Comparison of ENCODE assay signal across 1 cellular context in the genomic region with DNA sequence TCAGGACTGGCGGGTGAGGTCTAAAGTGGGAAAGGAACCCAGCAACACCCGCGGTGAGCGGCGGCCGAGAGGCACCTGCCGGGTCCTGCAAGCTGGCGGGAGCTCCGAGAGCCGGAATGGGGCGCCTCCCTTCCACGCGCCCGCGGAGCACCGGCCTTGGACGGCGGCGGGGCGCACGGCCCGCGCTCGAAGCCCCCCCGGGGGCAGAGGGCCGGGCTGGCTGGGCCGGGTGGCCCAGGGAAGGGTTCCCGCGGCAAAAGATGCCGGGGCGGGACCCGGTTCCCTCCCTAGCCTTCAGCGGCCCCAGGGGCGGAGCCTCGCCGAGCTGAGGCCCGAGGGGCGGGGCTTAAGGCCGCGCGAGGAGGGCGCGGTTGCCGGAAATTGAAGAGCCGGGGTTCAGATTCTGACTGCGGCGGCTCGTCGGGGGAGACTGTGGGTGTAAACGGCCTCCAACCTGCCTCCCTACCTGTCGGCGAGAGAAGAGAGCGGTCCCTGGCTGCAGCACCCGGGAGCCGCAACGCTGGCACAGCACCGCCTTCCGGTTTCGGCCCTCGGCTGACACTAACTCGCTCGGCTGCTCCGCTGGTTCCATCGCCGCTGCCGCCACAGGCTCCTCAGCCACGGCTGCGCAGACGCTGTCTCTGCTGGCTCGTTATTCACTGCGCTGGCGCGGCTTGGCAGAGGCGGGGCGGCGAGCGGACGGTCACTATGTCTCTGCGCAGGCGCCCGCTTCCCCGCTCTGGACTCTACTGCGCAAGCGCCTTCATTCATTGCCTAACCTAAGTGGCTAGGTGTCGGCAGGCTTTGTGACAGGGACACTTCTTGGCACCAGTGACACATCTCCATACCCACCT.
TF ChIP-seq lines count a peak whose summit lies in the region.

A gene (minus strand): TSS at position 643 of the 854 bp plus-strand sequence. CDS start 51 bp downstream, at position 592.

TF ChIP-seq in K562, 482 proteins besides CTCF, POLR2A, EP300 and RAD21 (continued from another document and continues in another):
- TF ChIP-seq ZFX (CRISPR knock-in tag; IDR thresholded peaks at IDR 0.05), result peak; percentile 78
- no peak for TF ChIP-seq FOXM1 (IDR thresholded peaks at IDR 0.05; ENCODE audit: low read depth)
- TF ChIP-seq FOXM1 (CRISPR knock-in tag; IDR thresholded peaks at IDR 0.05; ENCODE audit: low read depth), result peak; percentile 84
- no peak for TF ChIP-seq BRD9 (IDR thresholded peaks at IDR 0.05; ENCODE audit: low read depth, partially characterized antibody)
- no peak for TF ChIP-seq COPS2 (conservative IDR thresholded peaks at IDR 0.05)
- TF ChIP-seq PCBP2 (IDR thresholded peaks at IDR 0.05; ENCODE audit: low read depth, low read length, poor library complexity, severe bottlenecking), result no peak
- 0 out of 2 replicates have a peak, but pooled peaks have one; percentile 35 for TF ChIP-seq HDAC8 (tag; IDR thresholded peaks at IDR 0.05)
- 0 out of 4 replicates have a peak, but pooled peaks of 1 of the 2 experiments have one; percentile 6 for TF ChIP-seq FOXA3 (CRISPR knock-in tag; conservative IDR thresholded peaks at IDR 0.05 in 1 of 2, IDR thresholded peaks at IDR 0.05 in 1 of 2)
- no peak; the same call in 1 of the 2 replicates for TF ChIP-seq ARID1B (IDR thresholded peaks at IDR 0.05)
- TF ChIP-seq, protein P1, sequence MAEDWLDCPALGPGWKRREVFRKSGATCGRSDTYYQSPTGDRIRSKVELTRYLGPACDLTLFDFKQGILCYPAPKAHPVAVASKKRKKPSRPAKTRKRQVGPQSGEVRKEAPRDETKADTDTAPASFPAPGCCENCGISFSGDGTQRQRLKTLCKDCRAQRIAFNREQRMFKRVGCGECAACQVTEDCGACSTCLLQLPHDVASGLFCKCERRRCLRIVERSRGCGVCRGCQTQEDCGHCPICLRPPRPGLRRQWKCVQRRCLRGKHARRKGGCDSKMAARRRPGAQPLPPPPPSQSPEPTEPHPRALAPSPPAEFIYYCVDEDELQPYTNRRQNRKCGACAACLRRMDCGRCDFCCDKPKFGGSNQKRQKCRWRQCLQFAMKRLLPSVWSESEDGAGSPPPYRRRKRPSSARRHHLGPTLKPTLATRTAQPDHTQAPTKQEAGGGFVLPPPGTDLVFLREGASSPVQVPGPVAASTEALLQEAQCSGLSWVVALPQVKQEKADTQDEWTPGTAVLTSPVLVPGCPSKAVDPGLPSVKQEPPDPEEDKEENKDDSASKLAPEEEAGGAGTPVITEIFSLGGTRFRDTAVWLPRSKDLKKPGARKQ (CRISPR knock-in tag; IDR thresholded peaks at IDR 0.05), result no peak
- TF ChIP-seq, protein P2, sequence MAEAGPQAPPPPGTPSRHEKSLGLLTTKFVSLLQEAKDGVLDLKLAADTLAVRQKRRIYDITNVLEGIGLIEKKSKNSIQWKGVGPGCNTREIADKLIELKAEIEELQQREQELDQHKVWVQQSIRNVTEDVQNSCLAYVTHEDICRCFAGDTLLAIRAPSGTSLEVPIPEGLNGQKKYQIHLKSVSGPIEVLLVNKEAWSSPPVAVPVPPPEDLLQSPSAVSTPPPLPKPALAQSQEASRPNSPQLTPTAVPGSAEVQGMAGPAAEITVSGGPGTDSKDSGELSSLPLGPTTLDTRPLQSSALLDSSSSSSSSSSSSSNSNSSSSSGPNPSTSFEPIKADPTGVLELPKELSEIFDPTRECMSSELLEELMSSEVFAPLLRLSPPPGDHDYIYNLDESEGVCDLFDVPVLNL (CRISPR knock-in tag; IDR thresholded peaks at IDR 0.05; ENCODE audit: low read depth), result peak; percentile 76; the same call in 1 of the 2 replicates
- TF ChIP-seq MYC (IDR thresholded peaks at IDR 0.05; ENCODE audit: low read depth, low read length), result peak; percentile 44; the same call in 1 of the 2 replicates
- peak; percentile 50; the same call in 1 of the 2 replicates for TF ChIP-seq MYC (CRISPR knock-in tag; IDR thresholded peaks at IDR 0.05; ENCODE audit: borderline replicate concordance, low read depth)
- TF ChIP-seq SMARCA5 (IDR thresholded peaks at IDR 0.05), result no peak
- no peak for TF ChIP-seq NR3C1 (CRISPR knock-in tag; IDR thresholded peaks at IDR 0.05)
- TF ChIP-seq CHCHD3 (CRISPR knock-in tag; IDR thresholded peaks at IDR 0.05), result 0 out of 2 replicates have a peak, but pooled peaks have one; percentile 84
- 0 out of 2 replicates have a peak, but pooled peaks have one; percentile 81 for TF ChIP-seq TGIF2 (CRISPR knock-in tag; IDR thresholded peaks at IDR 0.05)
- TF ChIP-seq ZNF24 (IDR thresholded peaks at IDR 0.05), result 0 out of 2 replicates have a peak, but pooled peaks have one; percentile 9
- no peak for TF ChIP-seq ZNF282 (CRISPR knock-in tag; IDR thresholded peaks at IDR 0.05)
- TF ChIP-seq SUPT5H (IDR thresholded peaks at IDR 0.05), result peak; percentile 99
- no peak for TF ChIP-seq KLF10 (CRISPR knock-in tag; IDR thresholded peaks at IDR 0.05)
- TF ChIP-seq, protein P3, sequence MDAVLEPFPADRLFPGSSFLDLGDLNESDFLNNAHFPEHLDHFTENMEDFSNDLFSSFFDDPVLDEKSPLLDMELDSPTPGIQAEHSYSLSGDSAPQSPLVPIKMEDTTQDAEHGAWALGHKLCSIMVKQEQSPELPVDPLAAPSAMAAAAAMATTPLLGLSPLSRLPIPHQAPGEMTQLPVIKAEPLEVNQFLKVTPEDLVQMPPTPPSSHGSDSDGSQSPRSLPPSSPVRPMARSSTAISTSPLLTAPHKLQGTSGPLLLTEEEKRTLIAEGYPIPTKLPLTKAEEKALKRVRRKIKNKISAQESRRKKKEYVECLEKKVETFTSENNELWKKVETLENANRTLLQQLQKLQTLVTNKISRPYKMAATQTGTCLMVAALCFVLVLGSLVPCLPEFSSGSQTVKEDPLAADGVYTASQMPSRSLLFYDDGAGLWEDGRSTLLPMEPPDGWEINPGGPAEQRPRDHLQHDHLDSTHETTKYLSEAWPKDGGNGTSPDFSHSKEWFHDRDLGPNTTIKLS (IDR thresholded peaks at IDR 0.05; ENCODE audit: borderline replicate concordance, low read depth), result no peak; the same call in none of the 2 replicates
- peak; percentile 93 for TF ChIP-seq SAP30 (IDR thresholded peaks at IDR 0.05; ENCODE audit: borderline replicate concordance, insufficient read depth, low read depth, low read length, poor library complexity, severe bottlenecking)
- no peak for TF ChIP-seq ZNF174 (CRISPR knock-in tag; IDR thresholded peaks at IDR 0.05)
- TF ChIP-seq NONO (IDR thresholded peaks at IDR 0.05; ENCODE audit: low read depth in 2 of 2, low read length in 1 of 2), result peak; percentile 64 to 68
- TF ChIP-seq JUN (IDR thresholded peaks at IDR 0.05; ENCODE audit: borderline replicate concordance, low read depth, low read length), result 0 out of 2 replicates have a peak, but pooled peaks have one; percentile 9
- TF ChIP-seq JUN (CRISPR knock-in tag; IDR thresholded peaks at IDR 0.05; ENCODE audit: borderline replicate concordance), result no peak
- TF ChIP-seq JUND (IDR thresholded peaks at IDR 0.05; ENCODE audit: borderline replicate concordance, low read depth, low read length), result 0 out of 2 replicates have a peak, but pooled peaks have one; percentile 13
- peak; percentile 19; the same call in 2 of the 3 replicates for TF ChIP-seq JUND (tag; IDR thresholded peaks at IDR 0.05; ENCODE audit: borderline replicate concordance, low read depth, low read length)
- peak; percentile 69 for TF ChIP-seq TAF7 (tag; IDR thresholded peaks at IDR 0.05)
- TF ChIP-seq ZNF212 (CRISPR knock-in tag; IDR thresholded peaks at IDR 0.05), result 0 out of 2 replicates have a peak, but pooled peaks have one; percentile 32
- 0 out of 2 replicates have a peak, but pooled peaks have one; percentile 8 for TF ChIP-seq STAG1 (CRISPR knock-in tag; IDR thresholded peaks at IDR 0.05; ENCODE audit: borderline replicate concordance)
- peak; percentile 21; the same call in 1 of the 2 replicates for TF ChIP-seq ESRRA (IDR thresholded peaks at IDR 0.05; ENCODE audit: borderline replicate concordance, low read depth)
- peak; percentile 72; the same call in 1 of the 2 replicates for TF ChIP-seq MYNN (IDR thresholded peaks at IDR 0.05)
- no peak for TF ChIP-seq MYNN (CRISPR knock-in tag; IDR thresholded peaks at IDR 0.05)
- no peak for TF ChIP-seq DPF2 (IDR thresholded peaks at IDR 0.05)
- TF ChIP-seq, protein P4, sequence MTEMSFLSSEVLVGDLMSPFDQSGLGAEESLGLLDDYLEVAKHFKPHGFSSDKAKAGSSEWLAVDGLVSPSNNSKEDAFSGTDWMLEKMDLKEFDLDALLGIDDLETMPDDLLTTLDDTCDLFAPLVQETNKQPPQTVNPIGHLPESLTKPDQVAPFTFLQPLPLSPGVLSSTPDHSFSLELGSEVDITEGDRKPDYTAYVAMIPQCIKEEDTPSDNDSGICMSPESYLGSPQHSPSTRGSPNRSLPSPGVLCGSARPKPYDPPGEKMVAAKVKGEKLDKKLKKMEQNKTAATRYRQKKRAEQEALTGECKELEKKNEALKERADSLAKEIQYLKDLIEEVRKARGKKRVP (CRISPR knock-in tag; IDR thresholded peaks at IDR 0.05), result no peak
- TF ChIP-seq RBBP5 (IDR thresholded peaks at IDR 0.05; ENCODE audit: borderline replicate concordance, insufficient read depth, low read length, poor library complexity, severe bottlenecking), result peak; percentile 99
- TF ChIP-seq ATF1 (CRISPR knock-in tag; IDR thresholded peaks at IDR 0.05), result no peak
- peak; percentile 56 for TF ChIP-seq ATF1 (tag; IDR thresholded peaks at IDR 0.05)
- TF ChIP-seq POLR2AphosphoS5 (IDR thresholded peaks at IDR 0.05; ENCODE audit: control insufficient read depth, insufficient read depth, low read depth, low read length), result peak; percentile 86; the same call in 1 of the 2 replicates
- no peak for TF ChIP-seq PRMT5 (CRISPR knock-in tag; IDR thresholded peaks at IDR 0.05)
- TF ChIP-seq GABPB2 (CRISPR knock-in tag; conservative IDR thresholded peaks at IDR 0.05), result no peak
- TF ChIP-seq, protein P5, sequence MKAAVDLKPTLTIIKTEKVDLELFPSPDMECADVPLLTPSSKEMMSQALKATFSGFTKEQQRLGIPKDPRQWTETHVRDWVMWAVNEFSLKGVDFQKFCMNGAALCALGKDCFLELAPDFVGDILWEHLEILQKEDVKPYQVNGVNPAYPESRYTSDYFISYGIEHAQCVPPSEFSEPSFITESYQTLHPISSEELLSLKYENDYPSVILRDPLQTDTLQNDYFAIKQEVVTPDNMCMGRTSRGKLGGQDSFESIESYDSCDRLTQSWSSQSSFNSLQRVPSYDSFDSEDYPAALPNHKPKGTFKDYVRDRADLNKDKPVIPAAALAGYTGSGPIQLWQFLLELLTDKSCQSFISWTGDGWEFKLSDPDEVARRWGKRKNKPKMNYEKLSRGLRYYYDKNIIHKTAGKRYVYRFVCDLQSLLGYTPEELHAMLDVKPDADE (conservative IDR thresholded peaks at IDR 0.05; ENCODE audit: control insufficient read depth, low read depth, low read length), result 0 out of 2 replicates have a peak, but pooled peaks have one; percentile 13
- TF ChIP-seq OTX1 (CRISPR knock-in tag; IDR thresholded peaks at IDR 0.05), result no peak
- peak; percentile 92 for TF ChIP-seq CCNT2 (IDR thresholded peaks at IDR 0.05; ENCODE audit: borderline replicate concordance, extremely low read depth, insufficient read length, low read depth, low read length)
- peak; percentile 89 for TF ChIP-seq ETV5 (CRISPR knock-in tag; IDR thresholded peaks at IDR 0.05; ENCODE audit: low read depth)
- no peak for TF ChIP-seq ZNF551 (CRISPR knock-in tag; IDR thresholded peaks at IDR 0.05)
- TF ChIP-seq, protein P6, sequence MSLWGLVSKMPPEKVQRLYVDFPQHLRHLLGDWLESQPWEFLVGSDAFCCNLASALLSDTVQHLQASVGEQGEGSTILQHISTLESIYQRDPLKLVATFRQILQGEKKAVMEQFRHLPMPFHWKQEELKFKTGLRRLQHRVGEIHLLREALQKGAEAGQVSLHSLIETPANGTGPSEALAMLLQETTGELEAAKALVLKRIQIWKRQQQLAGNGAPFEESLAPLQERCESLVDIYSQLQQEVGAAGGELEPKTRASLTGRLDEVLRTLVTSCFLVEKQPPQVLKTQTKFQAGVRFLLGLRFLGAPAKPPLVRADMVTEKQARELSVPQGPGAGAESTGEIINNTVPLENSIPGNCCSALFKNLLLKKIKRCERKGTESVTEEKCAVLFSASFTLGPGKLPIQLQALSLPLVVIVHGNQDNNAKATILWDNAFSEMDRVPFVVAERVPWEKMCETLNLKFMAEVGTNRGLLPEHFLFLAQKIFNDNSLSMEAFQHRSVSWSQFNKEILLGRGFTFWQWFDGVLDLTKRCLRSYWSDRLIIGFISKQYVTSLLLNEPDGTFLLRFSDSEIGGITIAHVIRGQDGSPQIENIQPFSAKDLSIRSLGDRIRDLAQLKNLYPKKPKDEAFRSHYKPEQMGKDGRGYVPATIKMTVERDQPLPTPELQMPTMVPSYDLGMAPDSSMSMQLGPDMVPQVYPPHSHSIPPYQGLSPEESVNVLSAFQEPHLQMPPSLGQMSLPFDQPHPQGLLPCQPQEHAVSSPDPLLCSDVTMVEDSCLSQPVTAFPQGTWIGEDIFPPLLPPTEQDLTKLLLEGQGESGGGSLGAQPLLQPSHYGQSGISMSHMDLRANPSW (CRISPR knock-in tag; IDR thresholded peaks at IDR 0.05), result no peak
- TF ChIP-seq RBM22 (IDR thresholded peaks at IDR 0.05; ENCODE audit: low read depth, low read length, poor library complexity, severe bottlenecking), result peak; percentile 92
- peak; percentile 86 for TF ChIP-seq RB1 (IDR thresholded peaks at IDR 0.05; ENCODE audit: low read depth)
- TF ChIP-seq CBX1 (IDR thresholded peaks at IDR 0.05; ENCODE audit: low read depth), result peak; percentile 67
- TF ChIP-seq, protein P7, sequence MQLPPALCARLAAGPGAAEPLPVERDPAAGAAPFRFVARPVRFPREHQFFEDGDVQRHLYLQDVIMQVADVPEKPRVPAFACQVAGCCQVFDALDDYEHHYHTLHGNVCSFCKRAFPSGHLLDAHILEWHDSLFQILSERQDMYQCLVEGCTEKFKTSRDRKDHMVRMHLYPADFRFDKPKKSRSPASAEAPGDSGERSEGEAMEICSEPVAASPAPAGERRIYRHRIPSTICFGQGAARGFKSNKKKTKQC (CRISPR knock-in tag; IDR thresholded peaks at IDR 0.05), result peak; percentile 57; the same call in 1 of the 2 replicates
- 0 out of 2 replicates have a peak, but pooled peaks have one; percentile 11 for TF ChIP-seq NR1H2 (CRISPR knock-in tag; IDR thresholded peaks at IDR 0.05)
- TF ChIP-seq, protein P8, sequence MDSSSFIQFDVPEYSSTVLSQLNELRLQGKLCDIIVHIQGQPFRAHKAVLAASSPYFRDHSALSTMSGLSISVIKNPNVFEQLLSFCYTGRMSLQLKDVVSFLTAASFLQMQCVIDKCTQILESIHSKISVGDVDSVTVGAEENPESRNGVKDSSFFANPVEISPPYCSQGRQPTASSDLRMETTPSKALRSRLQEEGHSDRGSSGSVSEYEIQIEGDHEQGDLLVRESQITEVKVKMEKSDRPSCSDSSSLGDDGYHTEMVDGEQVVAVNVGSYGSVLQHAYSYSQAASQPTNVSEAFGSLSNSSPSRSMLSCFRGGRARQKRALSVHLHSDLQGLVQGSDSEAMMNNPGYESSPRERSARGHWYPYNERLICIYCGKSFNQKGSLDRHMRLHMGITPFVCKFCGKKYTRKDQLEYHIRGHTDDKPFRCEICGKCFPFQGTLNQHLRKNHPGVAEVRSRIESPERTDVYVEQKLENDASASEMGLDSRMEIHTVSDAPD (CRISPR knock-in tag; IDR thresholded peaks at IDR 0.05), result no peak
- peak; percentile 51; the same call in 1 of the 2 replicates for TF ChIP-seq TARDBP (IDR thresholded peaks at IDR 0.05)
- no peak for TF ChIP-seq CHD4 (IDR thresholded peaks at IDR 0.05; ENCODE audit: insufficient read depth, insufficient replicate concordance, low read depth, low read length, poor library complexity, severe bottlenecking)
- no peak for TF ChIP-seq NFYB (IDR thresholded peaks at IDR 0.05; ENCODE audit: extremely low read depth, insufficient read length)
- TF ChIP-seq PCBP1 (IDR thresholded peaks at IDR 0.05; ENCODE audit: low read depth, low read length, poor library complexity, severe bottlenecking), result peak; percentile 40
- TF ChIP-seq ZNF146 (CRISPR knock-in tag; IDR thresholded peaks at IDR 0.05; ENCODE audit: unreplicated experiment), result no peak
- TF ChIP-seq ZNF76 (CRISPR knock-in tag; IDR thresholded peaks at IDR 0.05; ENCODE audit: borderline replicate concordance), result no peak
